Comparison of ENCODE assay signal across 8 cellular contexts in genomic region chr15:74406992-74407705, GRCh38. TPM values are rescaled to one million over a fixed set of nuclear protein-coding genes. Genes with fewer than 3 reads are reported as not detected.
A peak's percentile ranks its signal among the peaks of the same experiment; 100 is the strongest.
DNase-seq lines count a peak whose midpoint lies in the region; ATAC-seq and TF ChIP-seq lines count a peak whose summit lies in the region.

No MANE protein-coding gene starts in this region.

- no peak overlapping the region for H3K27ac Mint-ChIP-seq in CD4-positive, alpha-beta memory T cell

- DNase-seq in EH (ENCODE audit: low read depth) (peak; percentile 98), M059J (ENCODE audit: low read depth) (peak; percentile 96), cerebellum (ENCODE audit: low spot score) (peak; percentile 73), occipital lobe (lab: John Stamatoyannopoulos, UW) (peak; percentile 67), sigmoid colon (no peak)
- no peak for DNase-seq in CD4-positive, alpha-beta memory T cell

- no peaks in the 10 kb centered on the region for H3K27me3 Mint-ChIP-seq in CD4-positive, alpha-beta memory T cell

- no peak overlapping the region for H3K4me3 Mint-ChIP-seq in CD4-positive, alpha-beta memory T cell

- TF ChIP-seq POLR2A in sigmoid colon (IDR thresholded peaks at IDR 0.05) = no peak

- H3K4me3 ChIP-seq in CD4-positive, alpha-beta memory T cell (ENCODE audit: low read length in 2 of 2) = no peak overlapping the region
- no peak overlapping the region for H3K4me3 ChIP-seq in sigmoid colon

- peaks cover 11 to 18% (median 16%) of the 10 kb centered on the region in 4 donors for H3K4me1 Mint-ChIP-seq in CD4-positive, alpha-beta memory T cell

- no peaks in the 10 kb centered on the region for H3K9me3 Mint-ChIP-seq in CD4-positive, alpha-beta memory T cell

- no peak for TF ChIP-seq EP300 in sigmoid colon (IDR thresholded peaks at IDR 0.05)

- no peaks in the 10 kb centered on the region for H3K9me3 ChIP-seq in CD4-positive, alpha-beta memory T cell (ENCODE audit: control insufficient read depth in 1 of 2, low read length in 2 of 2)
- no peaks in the 10 kb centered on the region for H3K9me3 ChIP-seq in sigmoid colon

- intact Hi-C loops in CD4-positive, alpha-beta memory T cell (cut with micrococcal nuclease) = no loop called here
- intact Hi-C loops in sigmoid colon (cut with DNase I) = no loop called here

- WGBS in sigmoid colon, 2 donors = 32 to 62% methylated on average over 12 of the region's 12 CpGs

- no peaks in the 10 kb centered on the region for H3K36me3 Mint-ChIP-seq in CD4-positive, alpha-beta memory T cell

- ATAC-seq in HG03175 (IDR thresholded peaks at IDR 0.05; ENCODE audit: unreplicated experiment) = no peak
- ATAC-seq in GM18858 (IDR thresholded peaks at IDR 0.05; ENCODE audit: unreplicated experiment) = no peak

- POLR2A ChIA-PET in CD4-positive, alpha-beta memory T cell (lab: Charles Lee; ENCODE audit: partially characterized antibody) = no interaction called here

- TF ChIP-seq CTCF in sigmoid colon (IDR thresholded peaks at IDR 0.05) = no peak

- H3K4me1 ChIP-seq in CD4-positive, alpha-beta memory T cell (ENCODE audit: insufficient read depth, low read length) = peaks cover 19% of the 10 kb centered on the region
- no peaks in the 10 kb centered on the region for H3K4me1 ChIP-seq in sigmoid colon

- H3K27ac ChIP-seq in CD4-positive, alpha-beta memory T cell (ENCODE audit: low read depth, low read length) = no peak overlapping the region
- no peak overlapping the region for H3K27ac ChIP-seq in sigmoid colon

- H3K27me3 ChIP-seq in CD4-positive, alpha-beta memory T cell (ENCODE audit: insufficient read depth, low read length) = no peaks in the 10 kb centered on the region
- peaks cover 0 to 10% (median 0%) of the 10 kb centered on the region in 3 donors for H3K27me3 ChIP-seq in sigmoid colon

- CTCF ChIA-PET in CD4-positive, alpha-beta memory T cell (lab: Charles Lee; ENCODE audit: partially characterized antibody) = no interaction called here

- H3K36me3 ChIP-seq in CD4-positive, alpha-beta memory T cell (ENCODE audit: insufficient read depth, low read length) = no peaks in the 10 kb centered on the region
- no peaks in the 10 kb centered on the region for H3K36me3 ChIP-seq in sigmoid colon

RNA-seq across cellular contexts. Expression of gene SEMA7A, which starts 26.6 kb away (rescaled TPM):
- total RNA-seq in M059J (2014; rRNA removed; shearing (Covaris generic)) = 21.4 and 37.5 TPM in 2 replicates
- total RNA-seq in cerebellum (18.1 TPM), occipital lobe (51.5 TPM), sigmoid colon (1 to 10 TPM in 2 of 4 donors, under 1 TPM in 2; 0.28 to 3.5 (median 0.86) TPM)
- 1 to 10 TPM; 1.2 to 1.9 TPM for total RNA-seq in CD4-positive, alpha-beta memory T cell
- polyA plus RNA-seq in CD4-positive, alpha-beta memory T cell = under 1 TPM in 1 of 2 donors, not detected in 1; 0.10 TPM
- polyA plus RNA-seq in sigmoid colon = 1 to 10 TPM in 2 of 3 donors, not detected in 1; 1.4 to 9.8 TPM

RNA-seq across cellular contexts. Expression of gene CYP11A1, which starts 39.7 kb away (rescaled TPM):
- 0.07 and 0.10 TPM in 2 replicates for total RNA-seq in M059J (2014; rRNA removed; shearing (Covaris generic))
- total RNA-seq in cerebellum (0.54 TPM), occipital lobe (not detected), sigmoid colon (1 to 10 TPM in 1 of 4 donors, under 1 TPM in 2, not detected in 1; 0.36 to 1.7 (median 0.49) TPM)
- not detected for total RNA-seq in CD4-positive, alpha-beta memory T cell
- not detected for polyA plus RNA-seq in CD4-positive, alpha-beta memory T cell
- polyA plus RNA-seq in sigmoid colon = 1 to 10 TPM in 1 of 3 donors, under 1 TPM in 1, not detected in 1; 0.22 to 1.2 TPM

RNA-seq across cellular contexts. Expression of gene UBL7, which starts 53.8 kb away (rescaled TPM):
- total RNA-seq in M059J (2014; rRNA removed; shearing (Covaris generic)) = 71.6 and 80.9 TPM in 2 replicates
- total RNA-seq in cerebellum (18.8 TPM), occipital lobe (31.2 TPM), sigmoid colon (10 to 100 TPM; 48.5 to 85.5 (median 57.7) TPM)
- 10 to 100 TPM; 36.4 to 42.4 TPM for total RNA-seq in CD4-positive, alpha-beta memory T cell
- polyA plus RNA-seq in CD4-positive, alpha-beta memory T cell = 10 to 100 TPM; 90.5 to 96.5 TPM
- 10 to 100 TPM; 32.4 to 34.4 (median 34.0) TPM for polyA plus RNA-seq in sigmoid colon

Comparison
In these comparisons a context has a peak if more than half of its experiments do, and no peak if none do; other contexts are left out.
1. DNase-seq: peak in EH (single experiment), M059J (single experiment), cerebellum (single experiment) and occipital lobe (single experiment); none in CD4-positive, alpha-beta memory T cell (0 of 5) and sigmoid colon (single experiment).